1 cellular context compared by ENCODE assay signal in genomic region chr7:142391191-142391992, GRCh38.
TF ChIP-seq lines count a peak whose summit lies in the region.

No MANE protein-coding gene starts in this region.

TF ChIP-seq in GM23338, 12 proteins besides CTCF, POLR2A, EP300 and RAD21 (continued from another document):
- TF ChIP-seq, protein P1, sequence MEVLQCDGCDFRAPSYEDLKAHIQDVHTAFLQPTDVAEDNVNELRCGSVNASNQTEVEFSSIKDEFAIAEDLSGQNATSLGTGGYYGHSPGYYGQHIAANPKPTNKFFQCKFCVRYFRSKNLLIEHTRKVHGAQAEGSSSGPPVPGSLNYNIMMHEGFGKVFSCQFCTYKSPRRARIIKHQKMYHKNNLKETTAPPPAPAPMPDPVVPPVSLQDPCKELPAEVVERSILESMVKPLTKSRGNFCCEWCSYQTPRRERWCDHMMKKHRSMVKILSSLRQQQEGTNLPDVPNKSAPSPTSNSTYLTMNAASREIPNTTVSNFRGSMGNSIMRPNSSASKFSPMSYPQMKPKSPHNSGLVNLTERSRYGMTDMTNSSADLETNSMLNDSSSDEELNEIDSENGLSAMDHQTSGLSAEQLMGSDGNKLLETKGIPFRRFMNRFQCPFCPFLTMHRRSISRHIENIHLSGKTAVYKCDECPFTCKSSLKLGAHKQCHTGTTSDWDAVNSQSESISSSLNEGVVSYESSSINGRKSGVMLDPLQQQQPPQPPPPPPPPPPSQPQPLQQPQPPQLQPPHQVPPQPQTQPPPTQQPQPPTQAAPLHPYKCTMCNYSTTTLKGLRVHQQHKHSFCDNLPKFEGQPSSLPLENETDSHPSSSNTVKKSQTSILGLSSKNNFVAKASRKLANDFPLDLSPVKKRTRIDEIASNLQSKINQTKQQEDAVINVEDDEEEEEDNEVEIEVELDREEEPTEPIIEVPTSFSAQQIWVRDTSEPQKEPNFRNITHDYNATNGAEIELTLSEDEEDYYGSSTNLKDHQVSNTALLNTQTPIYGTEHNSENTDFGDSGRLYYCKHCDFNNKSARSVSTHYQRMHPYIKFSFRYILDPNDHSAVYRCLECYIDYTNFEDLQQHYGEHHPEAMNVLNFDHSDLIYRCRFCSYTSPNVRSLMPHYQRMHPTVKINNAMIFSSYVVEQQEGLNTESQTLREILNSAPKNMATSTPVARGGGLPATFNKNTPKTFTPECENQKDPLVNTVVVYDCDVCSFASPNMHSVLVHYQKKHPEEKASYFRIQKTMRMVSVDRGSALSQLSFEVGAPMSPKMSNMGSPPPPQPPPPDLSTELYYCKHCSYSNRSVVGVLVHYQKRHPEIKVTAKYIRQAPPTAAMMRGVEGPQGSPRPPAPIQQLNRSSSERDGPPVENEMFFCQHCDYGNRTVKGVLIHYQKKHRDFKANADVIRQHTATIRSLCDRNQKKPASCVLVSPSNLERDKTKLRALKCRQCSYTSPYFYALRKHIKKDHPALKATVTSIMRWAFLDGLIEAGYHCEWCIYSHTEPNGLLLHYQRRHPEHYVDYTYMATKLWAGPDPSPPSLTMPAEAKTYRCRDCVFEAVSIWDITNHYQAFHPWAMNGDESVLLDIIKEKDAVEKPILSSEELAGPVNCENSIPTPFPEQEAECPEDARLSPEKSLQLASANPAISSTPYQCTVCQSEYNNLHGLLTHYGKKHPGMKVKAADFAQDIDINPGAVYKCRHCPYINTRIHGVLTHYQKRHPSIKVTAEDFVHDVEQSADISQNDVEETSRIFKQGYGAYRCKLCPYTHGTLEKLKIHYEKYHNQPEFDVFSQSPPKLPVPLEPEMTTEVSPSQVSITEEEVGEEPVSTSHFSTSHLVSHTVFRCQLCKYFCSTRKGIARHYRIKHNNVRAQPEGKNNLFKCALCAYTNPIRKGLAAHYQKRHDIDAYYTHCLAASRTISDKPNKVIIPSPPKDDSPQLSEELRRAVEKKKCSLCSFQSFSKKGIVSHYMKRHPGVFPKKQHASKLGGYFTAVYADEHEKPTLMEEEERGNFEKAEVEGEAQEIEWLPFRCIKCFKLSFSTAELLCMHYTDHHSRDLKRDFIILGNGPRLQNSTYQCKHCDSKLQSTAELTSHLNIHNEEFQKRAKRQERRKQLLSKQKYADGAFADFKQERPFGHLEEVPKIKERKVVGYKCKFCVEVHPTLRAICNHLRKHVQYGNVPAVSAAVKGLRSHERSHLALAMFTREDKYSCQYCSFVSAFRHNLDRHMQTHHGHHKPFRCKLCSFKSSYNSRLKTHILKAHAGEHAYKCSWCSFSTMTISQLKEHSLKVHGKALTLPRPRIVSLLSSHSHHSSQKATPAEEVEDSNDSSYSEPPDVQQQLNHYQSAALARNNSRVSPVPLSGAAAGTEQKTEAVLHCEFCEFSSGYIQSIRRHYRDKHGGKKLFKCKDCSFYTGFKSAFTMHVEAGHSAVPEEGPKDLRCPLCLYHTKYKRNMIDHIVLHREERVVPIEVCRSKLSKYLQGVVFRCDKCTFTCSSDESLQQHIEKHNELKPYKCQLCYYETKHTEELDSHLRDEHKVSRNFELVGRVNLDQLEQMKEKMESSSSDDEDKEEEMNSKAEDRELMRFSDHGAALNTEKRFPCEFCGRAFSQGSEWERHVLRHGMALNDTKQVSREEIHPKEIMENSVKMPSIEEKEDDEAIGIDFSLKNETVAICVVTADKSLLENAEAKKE (CRISPR knock-in tag; IDR thresholded peaks at IDR 0.05), result no peak
- TF ChIP-seq EZH2 (IDR thresholded peaks at IDR 0.05; ENCODE audit: low read depth, unreplicated experiment), result no peak
- TF ChIP-seq JUNB (IDR thresholded peaks at IDR 0.05; ENCODE audit: unreplicated experiment), result no peak
- no peak for TF ChIP-seq STAT1 (IDR thresholded peaks at IDR 0.05; ENCODE audit: unreplicated experiment)
- TF ChIP-seq CREB1 (CRISPR knock-in tag; IDR thresholded peaks at IDR 0.05; ENCODE audit: low read depth), result no peak; the same call in 1 of the 2 replicates
- TF ChIP-seq ZNF331 (CRISPR knock-in tag; IDR thresholded peaks at IDR 0.05; ENCODE audit: low read depth), result no peak
- TF ChIP-seq REST (IDR thresholded peaks at IDR 0.05; ENCODE audit: unreplicated experiment), result no peak
- TF ChIP-seq EZH2phosphoT487 (IDR thresholded peaks at IDR 0.05; ENCODE audit: unreplicated experiment), result no peak
- TF ChIP-seq ZNF114 (CRISPR knock-in tag; IDR thresholded peaks at IDR 0.05), result no peak
- TF ChIP-seq ETS1 (IDR thresholded peaks at IDR 0.05), result no peak
- TF ChIP-seq POLR2AphosphoS5 (IDR thresholded peaks at IDR 0.05; ENCODE audit: low read depth), result no peak
TF ChIP-seq in GM23338: peak in this region for 0.
